8 cellular contexts compared by ENCODE assay signal in the genomic region with DNA sequence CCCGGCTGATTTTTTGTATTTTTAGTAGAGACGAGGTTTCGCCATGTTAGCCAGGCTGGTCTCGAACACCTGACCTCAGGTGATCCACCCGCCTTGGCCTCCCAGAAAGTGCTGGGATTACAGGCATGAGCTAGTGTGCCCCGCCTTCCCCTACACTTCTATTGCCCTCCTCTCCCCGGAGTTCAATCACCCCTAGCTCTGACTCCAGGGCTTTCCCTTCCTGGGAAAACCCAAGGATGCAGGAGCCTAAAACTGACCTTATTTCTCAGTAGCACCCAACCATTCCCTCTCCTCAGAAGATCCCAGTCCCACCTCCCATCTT. TPM values are rescaled to one million over a fixed set of nuclear protein-coding genes. Genes with fewer than 3 reads are reported as not detected.
DNase-seq lines count a peak whose midpoint lies in the region; ATAC-seq and TF ChIP-seq lines count a peak whose summit lies in the region.
"Not testable (repeated sequence)": the region's sequence is repeated elsewhere in the genome, so short reads cannot be mapped to it uniquely, and the experiment has no call there.

No MANE protein-coding gene starts in this region.

- H4K20me1 ChIP-seq in Karpas-422 (ENCODE audit: insufficient read depth, low read depth, low read length) (peaks cover 32% of the 10 kb centered on the region), osteoblast (ENCODE audit: insufficient read depth, low read length) (peaks cover 14% of the 10 kb centered on the region)

- not testable (repeated sequence) for H3K9me2 ChIP-seq in Karpas-422 (replicated peaks; ENCODE audit: insufficient read depth, low read length)

- TF ChIP-seq CTCF in right lobe of liver (IDR thresholded peaks at IDR 0.05); osteoblast (IDR thresholded peaks at IDR 0.05; ENCODE audit: extremely low read depth, low read depth, low read length): not testable (repeated sequence)

- not testable (repeated sequence) for H2AFZ ChIP-seq in Karpas-422 (ENCODE audit: low read length); osteoblast (ENCODE audit: low read length)

- whole genome bisulfite sequencing in right lobe of liver (ENCODE audit: insufficient coverage, low coverage, low lambda C conversion rate, missing lambda C conversion rate), result 69% methylated on average over 6 of the region's 7 CpGs

- H3K4me3 ChIP-seq in CD4-positive, CD25-positive, alpha-beta regulatory T cell (ENCODE audit: low read depth, low read length); Karpas-422 (ENCODE audit: low read length); osteoblast (ENCODE audit: insufficient read depth, low read length): not testable (repeated sequence)
- peak overlapping the region; percentile 89 for H3K4me3 ChIP-seq in effector memory CD4-positive, alpha-beta T cell (ENCODE audit: insufficient read depth, low read depth, low read length, poor library complexity, severe bottlenecking)
- H3K4me3 ChIP-seq in right lobe of liver, result peak overlapping the region; percentile 69 to 88 (median 81)

- intact Hi-C loops in activated CD4-positive, alpha-beta T cell treated with anti-CD3 and anti-CD28 coated beads for 36 hours (cut with DNase I, micrococcal nuclease), result loop anchor here (1.0 to 5.0 kb wide), 8 partner anchors 12 to 296 kb away; partner anchors contain the start of genes NOP2 (in 2 of the 2), CDCA3 (in 1 of the 2), GAPDH (in 1 of the 2) and ING4 (in 1 of the 2)
- intact Hi-C loops in right lobe of liver (cut with DNase I), result not testable (repeated sequence)

- H3K9me3 Mint-ChIP-seq in CD4-positive, CD25-positive, alpha-beta regulatory T cell; activated CD4-positive, alpha-beta T cell treated with anti-CD3 and anti-CD28 coated beads for 36 hours (ENCODE audit: low read depth); activated naive CD8-positive, alpha-beta T cell (ENCODE audit: low read depth): not testable (repeated sequence)

- not testable (repeated sequence) for TF ChIP-seq POLR2A in right lobe of liver (IDR thresholded peaks at IDR 0.05)

- CTCF ChIA-PET in activated CD4-positive, alpha-beta T cell treated with anti-CD3 and anti-CD28 coated beads for 36 hours (lab: Charles Lee), result interaction anchor here (1.0 to 13.6 kb wide), 3 partner anchors 11 to 55 kb away, joined by 3 to 141 read pairs (median 11); partner anchors contain the start of genes GAPDH and NOP2

- H3K4me2 ChIP-seq in Karpas-422 (ENCODE audit: low read depth, low read length, poor library complexity, severe bottlenecking), result peak overlapping the region; percentile 95
- H3K4me2 ChIP-seq in osteoblast (ENCODE audit: insufficient read depth, low read length), result not testable (repeated sequence)

- H3K27ac Mint-ChIP-seq in CD4-positive, CD25-positive, alpha-beta regulatory T cell, result peak overlapping the region in 2 of 3 donors; percentile 86
- H3K27ac Mint-ChIP-seq in activated CD4-positive, alpha-beta T cell treated with anti-CD3 and anti-CD28 coated beads for 36 hours, result peak overlapping the region; percentile 63
- peak overlapping the region; percentile 28 for H3K27ac Mint-ChIP-seq in activated naive CD8-positive, alpha-beta T cell

- H3K4me1 ChIP-seq in CD4-positive, CD25-positive, alpha-beta regulatory T cell (ENCODE audit: control insufficient read depth, insufficient read depth, low read length, poor library complexity, severe bottlenecking), result peaks cover 51% of the 10 kb centered on the region
- H3K4me1 ChIP-seq in Karpas-422 (ENCODE audit: low read length), result peaks cover 30% of the 10 kb centered on the region
- H3K4me1 ChIP-seq in effector memory CD4-positive, alpha-beta T cell (ENCODE audit: control insufficient read depth, insufficient read depth, low read length, poor library complexity, severe bottlenecking), result peaks cover 15% of the 10 kb centered on the region
- peaks cover 0 to 30% (median 13%) of the 10 kb centered on the region in 4 donors for H3K4me1 ChIP-seq in right lobe of liver
- H3K4me1 ChIP-seq in osteoblast (ENCODE audit: insufficient read depth, low read length), result peaks cover 35% of the 10 kb centered on the region

- not testable (repeated sequence) for ATAC-seq in CD4-positive, CD25-positive, alpha-beta regulatory T cell (ENCODE audit: low read depth in 2 of 2); activated CD4-positive, alpha-beta T cell treated with anti-CD3 and anti-CD28 coated beads for 36 hours; right lobe of liver

- not testable (repeated sequence) for H3K9ac ChIP-seq in Karpas-422 (ENCODE audit: low read length)

- not testable (repeated sequence) for H3K9me3 ChIP-seq in CD4-positive, CD25-positive, alpha-beta regulatory T cell (ENCODE audit: control insufficient read depth in 2 of 2, low read length in 2 of 2); Karpas-422 (ENCODE audit: low read length); effector memory CD4-positive, alpha-beta T cell (ENCODE audit: control insufficient read depth, low read length); right lobe of liver; osteoblast (ENCODE audit: low read depth, low read length)

- POLR2A ChIA-PET in activated CD4-positive, alpha-beta T cell treated with anti-CD3 and anti-CD28 coated beads for 36 hours (lab: Charles Lee), result interaction anchor here (2.8 kb wide), 1 partner anchor 22 kb away, joined by 13 read pairs; the partner anchor contains the start of gene GAPDH

- peaks cover 5 to 60% (median 34%) of the 10 kb centered on the region in 4 donors for H3K4me1 Mint-ChIP-seq in CD4-positive, CD25-positive, alpha-beta regulatory T cell
- H3K4me1 Mint-ChIP-seq in activated CD4-positive, alpha-beta T cell treated with anti-CD3 and anti-CD28 coated beads for 36 hours, result peaks cover 55% of the 10 kb centered on the region
- peaks cover 49% of the 10 kb centered on the region for H3K4me1 Mint-ChIP-seq in activated naive CD8-positive, alpha-beta T cell (ENCODE audit: low read depth)

- H3K27me3 ChIP-seq in CD4-positive, CD25-positive, alpha-beta regulatory T cell (ENCODE audit: control insufficient read depth, insufficient read depth, low read length); Karpas-422 (ENCODE audit: low read length); effector memory CD4-positive, alpha-beta T cell (replicated peaks; ENCODE audit: control insufficient read depth, insufficient read depth, low read length, poor library complexity, severe bottlenecking); right lobe of liver; osteoblast (ENCODE audit: insufficient read depth, low read length): not testable (repeated sequence)

- peaks cover 29% of the 10 kb centered on the region for H3K36me3 ChIP-seq in CD4-positive, CD25-positive, alpha-beta regulatory T cell (ENCODE audit: control insufficient read depth, insufficient read depth, low read length)
- H3K36me3 ChIP-seq in Karpas-422 (ENCODE audit: insufficient read depth, low read length) (peaks cover 54% of the 10 kb centered on the region), right lobe of liver (peaks cover 0 to 28% (median 11%) of the 10 kb centered on the region in 4 donors), osteoblast (ENCODE audit: insufficient read depth, low read length) (peaks cover 35% of the 10 kb centered on the region)
- H3K36me3 ChIP-seq in effector memory CD4-positive, alpha-beta T cell (ENCODE audit: control insufficient read depth, insufficient read depth, low read length), result peaks cover 23% of the 10 kb centered on the region

- not testable (repeated sequence) for DNase-seq in CD4-positive, CD25-positive, alpha-beta regulatory T cell; Karpas-422; activated CD4-positive, alpha-beta T cell treated with anti-CD3 and anti-CD28 coated beads for 36 hours; effector memory CD4-positive, alpha-beta T cell; right lobe of liver; substantia nigra (lab: John Stamatoyannopoulos, UW)
- DNase-seq in osteoblast (ENCODE audit: insufficient read length, low spot score, missing footprints), result peak; percentile 44

- H3K27ac ChIP-seq in CD4-positive, CD25-positive, alpha-beta regulatory T cell (ENCODE audit: insufficient read depth, low read length, poor library complexity, severe bottlenecking), result peak overlapping the region; percentile 47
- not testable (repeated sequence) for H3K27ac ChIP-seq in Karpas-422 (ENCODE audit: low read length); effector memory CD4-positive, alpha-beta T cell (ENCODE audit: insufficient read depth, low read length, poor library complexity, severe bottlenecking); osteoblast (ENCODE audit: low read depth, low read length)
- H3K27ac ChIP-seq in right lobe of liver (peak overlapping the region in 1 of 3 donors; percentile 59), substantia nigra (ENCODE audit: low read depth, low read length, poor library complexity, severe bottlenecking) (peak overlapping the region; percentile 40)

- H3K4me3 Mint-ChIP-seq in CD4-positive, CD25-positive, alpha-beta regulatory T cell, result peak overlapping the region; percentile 93 to 97 (median 96)
- peak overlapping the region; percentile 91 for H3K4me3 Mint-ChIP-seq in activated CD4-positive, alpha-beta T cell treated with anti-CD3 and anti-CD28 coated beads for 36 hours
- peak overlapping the region; percentile 90 for H3K4me3 Mint-ChIP-seq in activated naive CD8-positive, alpha-beta T cell

- H3K36me3 Mint-ChIP-seq in CD4-positive, CD25-positive, alpha-beta regulatory T cell, result peaks cover 13% of the 10 kb centered on the region
- peaks cover 43% of the 10 kb centered on the region for H3K36me3 Mint-ChIP-seq in activated CD4-positive, alpha-beta T cell treated with anti-CD3 and anti-CD28 coated beads for 36 hours (ENCODE audit: low read depth)
- H3K36me3 Mint-ChIP-seq in activated naive CD8-positive, alpha-beta T cell, result not testable (repeated sequence)

- H3K79me2 ChIP-seq in Karpas-422 (ENCODE audit: low read length) (peaks cover 43% of the 10 kb centered on the region), osteoblast (ENCODE audit: insufficient read depth, low read length) (peaks cover 31% of the 10 kb centered on the region)

- not testable (repeated sequence) for H3K27me3 Mint-ChIP-seq in CD4-positive, CD25-positive, alpha-beta regulatory T cell; activated CD4-positive, alpha-beta T cell treated with anti-CD3 and anti-CD28 coated beads for 36 hours; activated naive CD8-positive, alpha-beta T cell

RNA-seq across cellular contexts. Expression of gene IFFO1, which starts 0.6 kb away (rescaled TPM):
- 46.6 TPM for total RNA-seq in CD4-positive, CD25-positive, alpha-beta regulatory T cell
- polyA plus RNA-seq in CD4-positive, CD25-positive, alpha-beta regulatory T cell, result 10 to 100 TPM in 1 of 4 donors, 1 to 10 TPM in 3; 5.6 to 10.4 (median 8.3) TPM
- total RNA-seq in Karpas-422 (2014; rRNA removed; shearing (Covaris generic); ENCODE audit: low replicate concordance), result 8.2 and 14.5 TPM in 2 replicates
- 1 to 10 TPM; 8.1 to 8.4 TPM for total RNA-seq in activated CD4-positive, alpha-beta T cell treated with anti-CD3 and anti-CD28 coated beads for 36 hours
- total RNA-seq in right lobe of liver (1 to 10 TPM; 5.5 to 9.3 (median 7.4) TPM), osteoblast (12.7 and 13.4 TPM in 2 replicates)

RNA-seq across cellular contexts. Expression of gene NOP2, which starts 11.6 kb away (rescaled TPM):
- 77.5 TPM for total RNA-seq in CD4-positive, CD25-positive, alpha-beta regulatory T cell
- 10 to 100 TPM; 13.2 to 34.0 (median 22.5) TPM for polyA plus RNA-seq in CD4-positive, CD25-positive, alpha-beta regulatory T cell
- 66.2 and 85.7 TPM in 2 replicates for total RNA-seq in Karpas-422 (2014; rRNA removed; shearing (Covaris generic); ENCODE audit: low replicate concordance)
- total RNA-seq in activated CD4-positive, alpha-beta T cell treated with anti-CD3 and anti-CD28 coated beads for 36 hours, result 10 to 100 TPM; 93.2 to 97.1 TPM
- total RNA-seq in right lobe of liver (10 to 100 TPM; 12.6 to 20.1 (median 18.5) TPM), osteoblast (18.3 and 21.4 TPM in 2 replicates)

RNA-seq across cellular contexts. Expression of gene GAPDH, which starts 22.1 kb away (rescaled TPM):
- 669 TPM for total RNA-seq in CD4-positive, CD25-positive, alpha-beta regulatory T cell
- 1,000 to 10,000 TPM; 1,962 to 2,973 (median 2,405) TPM for polyA plus RNA-seq in CD4-positive, CD25-positive, alpha-beta regulatory T cell
- 13,828 and 17,952 TPM in 2 replicates for total RNA-seq in Karpas-422 (2014; rRNA removed; shearing (Covaris generic); ENCODE audit: low replicate concordance)
- total RNA-seq in activated CD4-positive, alpha-beta T cell treated with anti-CD3 and anti-CD28 coated beads for 36 hours, result 1,000 to 10,000 TPM; 7,289 to 9,770 TPM
- total RNA-seq in right lobe of liver (1,000 to 10,000 TPM in 4 of 6 experiments, 100 to 1,000 TPM in 2; 788 to 3,247 (median 1,580) TPM), osteoblast (4,846 and 5,173 TPM in 2 replicates)

RNA-seq across cellular contexts. Expression of gene CHD4, which starts 50.7 kb away (rescaled TPM):
- total RNA-seq in CD4-positive, CD25-positive, alpha-beta regulatory T cell, result 474 TPM
- polyA plus RNA-seq in CD4-positive, CD25-positive, alpha-beta regulatory T cell, result 10 to 100 TPM; 32.2 to 43.4 (median 38.8) TPM
- total RNA-seq in Karpas-422 (2014; rRNA removed; shearing (Covaris generic); ENCODE audit: low replicate concordance), result 216 and 315 TPM in 2 replicates
- 100 to 1,000 TPM; 279 to 322 TPM for total RNA-seq in activated CD4-positive, alpha-beta T cell treated with anti-CD3 and anti-CD28 coated beads for 36 hours
- total RNA-seq in right lobe of liver (100 to 1,000 TPM in 1 of 6 experiments, 10 to 100 TPM in 5; 66.7 to 102 (median 82.3) TPM), osteoblast (238 and 259 TPM in 2 replicates)

Comparison
In these comparisons a context has a peak if more than half of its experiments do, and no peak if none do; other contexts are left out.
1. H3K27ac Mint-ChIP-seq: peak in every context shown above with its lines; median percentile 86 in CD4-positive, CD25-positive, alpha-beta regulatory T cell; 63 in activated CD4-positive, alpha-beta T cell treated with anti-CD3 and anti-CD28 coated beads for 36 hours; 28 in activated naive CD8-positive, alpha-beta T cell.